In genomic region chr10:7350541-7351195, GRCh38 we compare ENCODE assay signal across 24 cellular contexts.
"Had no signal": no experiment of that assay in that cellular context is flagged by ENCODE, and none has a peak within 500 bp of the region (broad histone marks: within the 10 kb centered on the region; RNA-seq: fewer than 3 reads in every experiment).

No MANE protein-coding gene starts in this region.

- DNase-seq: colonic mucosa; cortex of kidney; effector CD8-positive, alpha-beta T cell; effector memory CD8-positive, alpha-beta T cell; endodermal cell; erythroblast; esophagus squamous epithelium; foreskin fibroblast; foreskin melanocyte; gastrocnemius medialis; glutamatergic neuron; head of caudate nucleus; heart right ventricle; hippocampal formation; left cardiac atrium; left lung; left ventricle myocardium superior; lower lobe of right lung; mesenchymal stem cell; mucosa of descending colon had no signal

- H3K9me3 ChIP-seq: colonic mucosa, esophagus squamous epithelium, gastrocnemius medialis, heart right ventricle, left lung, lower lobe of right lung, mucosa of descending colon had no signal

- H3K9me3 Mint-ChIP-seq: dendritic cell treated with granulocyte-macrophage colony-stimulating factor and Interleukin-4, amounts not matched to agents 40 ng/mL and 50 ng/mL, for 4 days; effector memory CD8-positive, alpha-beta T cell; endodermal cell; mesothelial cell of epicardium had no signal

- H3K27ac ChIP-seq: colonic mucosa, epithelial cell of prostate, esophagus squamous epithelium, gastrocnemius medialis, heart right ventricle, left lung, lower lobe of right lung had no signal

- H3K4me3 ChIP-seq: colonic mucosa, esophagus squamous epithelium, gastrocnemius medialis, heart right ventricle, left lung, lower lobe of right lung, mucosa of descending colon had no signal

- ATAC-seq: effector memory CD8-positive, alpha-beta T cell; esophagus mucosa; gastrocnemius medialis; heart right ventricle; left cardiac atrium; left lung; left ventricle myocardium superior; lower lobe of right lung; mucosa of descending colon had no signal

- H3K36me3 ChIP-seq: colonic mucosa, esophagus squamous epithelium, gastrocnemius medialis, left lung, lower lobe of right lung had no signal

- H3K27ac Mint-ChIP-seq: dendritic cell treated with granulocyte-macrophage colony-stimulating factor and Interleukin-4, amounts not matched to agents 40 ng/mL and 50 ng/mL, for 4 days; endodermal cell; mesothelial cell of epicardium had no signal

- H3K36me3 Mint-ChIP-seq: mesothelial cell of epicardium had no signal

- H3K27me3 Mint-ChIP-seq: dendritic cell treated with granulocyte-macrophage colony-stimulating factor and Interleukin-4, amounts not matched to agents 40 ng/mL and 50 ng/mL, for 4 days; effector memory CD8-positive, alpha-beta T cell had no signal

- H3K27me3 ChIP-seq: colonic mucosa, esophagus squamous epithelium, gastrocnemius medialis, heart right ventricle, left lung had no signal

- H3K4me1 ChIP-seq: colonic mucosa, esophagus squamous epithelium, left lung, lower lobe of right lung had no signal

- H3K4me3 Mint-ChIP-seq: dendritic cell treated with granulocyte-macrophage colony-stimulating factor and Interleukin-4, amounts not matched to agents 40 ng/mL and 50 ng/mL, for 4 days; effector memory CD8-positive, alpha-beta T cell; endodermal cell; mesothelial cell of epicardium had no signal
